ENCODE assay signal across 8 cellular contexts in genomic region chr2:174341301-174341994, GRCh38.
A peak's percentile ranks its signal among the peaks of the same experiment; 100 is the strongest.
DNase-seq lines count a peak whose midpoint lies in the region; FAIRE-seq and TF ChIP-seq lines count a peak whose summit lies in the region.

No MANE protein-coding gene starts in this region.

- TF ChIP-seq CTCF in AG04449 (IDR thresholded peaks at IDR 0.05; ENCODE audit: insufficient read depth, low read length, missing control alignments) (peak; percentile 96), nephron (IDR thresholded peaks at IDR 0.05; ENCODE audit: unreplicated experiment in 3 of 3) (peak; percentile 97 to 98 (median 98))

- peak overlapping the region; percentile 76 to 81 (median 78) for H3K4me3 Mint-ChIP-seq in nephron

- H3K9me3 Mint-ChIP-seq in nephron = peaks cover 4% of the 10 kb centered on the region

- CTCF ChIA-PET in AG04449 (lab: Yijun Ruan, JAX) = interaction anchor here (0.7 to 2.6 kb wide), 45 partner anchors 9 to 1313 kb away, joined by 3 to 36 read pairs (median 4); no protein-coding TSS in a partner anchor

- DNase-seq in AG04449 (ENCODE audit: low read depth, low spot score) (no peak), GM18507 (ENCODE audit: extremely low spot score, insufficient read length, low read depth) (peak; percentile 70), HS-5 (ENCODE audit: low read depth) (peak; percentile 68), OCI-M1 (lab: John Stamatoyannopoulos, UW) (peak; percentile 92), fibroblast of gingiva (ENCODE audit: low read depth) (peak; percentile 73)
- DNase-seq in activated T-cell treated with anti-CD3 and anti-CD28 coated beads, Interleukin-2, amount 50 U/mL, for 48 hours = peak; percentile 92 to 95
- peak; percentile 78 for DNase-seq in stimulated activated naive CD4-positive, alpha-beta T cell treated with Interleukin-2 at 50 U/mL for 16 hours (lab: John Stamatoyannopoulos, UW)

- H3K36me3 Mint-ChIP-seq in nephron (ENCODE audit: low read depth) = no peaks in the 10 kb centered on the region

- POLR2A ChIA-PET in AG04449 (lab: Yijun Ruan, JAX) = interaction anchor here (0.7 kb wide), 1 partner anchor 317 kb away, joined by 3 read pairs; no protein-coding TSS in a partner anchor

- H3K4me3 ChIP-seq in AG04449 (ENCODE audit: low read depth, low read length) = peak overlapping the region; percentile 13

- peaks cover 93% of the 10 kb centered on the region for H3K27me3 Mint-ChIP-seq in nephron (ENCODE audit: low read depth)

- H3K27ac Mint-ChIP-seq in nephron = peak overlapping the region in 1 of 3 experiments; percentile 19

- H3K4me1 Mint-ChIP-seq in nephron = peaks cover 33% of the 10 kb centered on the region

- FAIRE-seq in GM18507 (lab: Jason Lieb, UNC) = peak; percentile 80
